In the genomic region with DNA sequence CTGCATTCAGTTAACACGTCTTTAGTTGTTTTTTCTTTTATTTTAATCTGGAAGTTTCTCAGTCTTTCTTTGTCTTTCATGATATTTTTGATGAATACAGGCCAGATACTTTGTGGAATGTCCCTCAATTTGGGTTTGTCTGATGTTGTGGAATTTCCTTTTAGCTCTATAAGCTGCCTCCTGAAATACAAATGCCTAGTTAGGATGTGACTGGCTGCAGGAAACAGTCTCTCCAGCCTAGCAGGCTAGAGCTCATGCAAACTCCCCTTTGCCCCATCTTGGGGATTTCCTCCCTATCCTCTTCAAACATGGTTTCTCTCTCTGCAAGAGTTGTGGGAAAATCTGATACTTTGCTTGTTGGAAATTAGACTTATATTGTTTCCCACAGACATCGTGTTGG, we compare ENCODE assay signal across 17 cellular contexts.
A peak's percentile ranks its signal among the peaks of the same experiment; 100 is the strongest.
DNase-seq lines count a peak whose midpoint lies in the region; ATAC-seq and TF ChIP-seq lines count a peak whose summit lies in the region.
"Had no signal": no experiment of that assay in that cellular context is flagged by ENCODE, and none has a peak within 500 bp of the region (broad histone marks: within the 10 kb centered on the region; RNA-seq: fewer than 3 reads in every experiment).

No MANE protein-coding gene starts in this region.

- H3K4me1 Mint-ChIP-seq in neural progenitor cell: peaks cover 17% of the 10 kb centered on the region
- H3K4me1 Mint-ChIP-seq in stimulated activated effector memory CD8-positive, alpha-beta T cell treated with anti-CD3 and anti-CD28 coated beads, Interleukin-12 subunit alpha, Interleukin-12 subunit beta, amount 100 ng/mL, for 72 hours: no peaks in the 10 kb centered on the region
- H3K4me1 Mint-ChIP-seq: CD14-positive monocyte had no signal

- TF ChIP-seq CTCF in fibroblast of pulmonary artery (IDR thresholded peaks at IDR 0.05; ENCODE audit: low read length, missing control alignments) (no peak), neural progenitor cell (IDR thresholded peaks at IDR 0.05) (no peak)

- peaks cover 2% of the 10 kb centered on the region for H3K27me3 Mint-ChIP-seq in neural progenitor cell (ENCODE audit: insufficient read depth, low read depth)

- peaks cover 28% of the 10 kb centered on the region for H3K27me3 ChIP-seq in neural progenitor cell

- H3K9ac ChIP-seq in neural progenitor cell: no peak overlapping the region

- H3K4me3 Mint-ChIP-seq in neural progenitor cell: no peak overlapping the region
- no peak overlapping the region for H3K4me3 Mint-ChIP-seq in stimulated activated effector memory CD8-positive, alpha-beta T cell treated with anti-CD3 and anti-CD28 coated beads, Interleukin-12 subunit alpha, Interleukin-12 subunit beta, amount 100 ng/mL, for 72 hours
- H3K4me3 Mint-ChIP-seq: CD14-positive monocyte, H9 had no signal

- no peak overlapping the region for H2AFZ ChIP-seq in neural progenitor cell (replicated peaks)

- peaks cover 8% of the 10 kb centered on the region for H3K4me1 ChIP-seq in neural progenitor cell

- peaks cover 7% of the 10 kb centered on the region for H3K9me3 Mint-ChIP-seq in neural progenitor cell
- H3K9me3 Mint-ChIP-seq in stimulated activated effector memory CD8-positive, alpha-beta T cell treated with anti-CD3 and anti-CD28 coated beads, Interleukin-12 subunit alpha, Interleukin-12 subunit beta, amount 100 ng/mL, for 72 hours: no peaks in the 10 kb centered on the region
- H3K9me3 Mint-ChIP-seq: H9 had no signal

- H3K4me3 ChIP-seq in fibroblast of pulmonary artery (replicated peaks; ENCODE audit: low read depth, low read length) (no peak overlapping the region), neural progenitor cell (no peak overlapping the region)

- H3K36me3 ChIP-seq in neural progenitor cell: no peaks in the 10 kb centered on the region

- H3F3A ChIP-seq in neural progenitor cell (ENCODE audit: low read depth): no peaks in the 10 kb centered on the region

- no peaks in the 10 kb centered on the region for H3K36me3 Mint-ChIP-seq in neural progenitor cell
- H3K36me3 Mint-ChIP-seq in stimulated activated effector memory CD8-positive, alpha-beta T cell treated with anti-CD3 and anti-CD28 coated beads, Interleukin-12 subunit alpha, Interleukin-12 subunit beta, amount 100 ng/mL, for 72 hours: no peaks in the 10 kb centered on the region
- H3K36me3 Mint-ChIP-seq: CD14-positive monocyte had no signal

- H3K79me2 ChIP-seq in neural progenitor cell (ENCODE audit: low read depth): no peaks in the 10 kb centered on the region

- no peaks in the 10 kb centered on the region for H4K20me1 ChIP-seq in neural progenitor cell (ENCODE audit: low read depth)

- ATAC-seq in stimulated activated effector memory CD8-positive, alpha-beta T cell treated with anti-CD3 and anti-CD28 coated beads, Interleukin-12 subunit alpha, Interleukin-12 subunit beta, amount 100 ng/mL, for 72 hours: no peak
- ATAC-seq: PC-3 had no signal

- no peak overlapping the region for H3K27ac Mint-ChIP-seq in neural progenitor cell
- no peak overlapping the region for H3K27ac Mint-ChIP-seq in stimulated activated effector memory CD8-positive, alpha-beta T cell treated with anti-CD3 and anti-CD28 coated beads, Interleukin-12 subunit alpha, Interleukin-12 subunit beta, amount 100 ng/mL, for 72 hours
- H3K27ac Mint-ChIP-seq: CD14-positive monocyte, H9 had no signal

- H3K9me3 ChIP-seq in neural progenitor cell (ENCODE audit: low read depth): no peaks in the 10 kb centered on the region

- DNase-seq in EH (ENCODE audit: low read depth): peak; percentile 32
- peak; percentile 53 for DNase-seq in astrocyte of the hippocampus (ENCODE audit: low read depth, low spot score)
- peak; percentile 54 for DNase-seq in fibroblast of pulmonary artery (ENCODE audit: low read depth)
- DNase-seq in neural progenitor cell (ENCODE audit: low spot score): peak; percentile 20
- DNase-seq in NCI-H2029 treated with DMSO at 0.1 percent for 48 hours (lab: John Stamatoyannopoulos, UW): no peak
- DNase-seq in NCI-H2081 treated with DMSO at 0.1 percent for 48 hours (lab: John Stamatoyannopoulos, UW): no peak
- no peak for DNase-seq in stimulated activated effector memory CD8-positive, alpha-beta T cell treated with anti-CD3 and anti-CD28 coated beads, Interleukin-12 subunit alpha, Interleukin-12 subunit beta, amount 100 ng/mL, for 72 hours (ENCODE audit: low spot score in 2 of 2)
- DNase-seq in CD1c-positive myeloid dendritic cell (ENCODE audit: extremely low spot score): no peak
- DNase-seq: COR-L47, H9, KG1, NCI-H1436 treated with DMSO at 0.1 percent for 48 hours, NCI-H2081, NCI-H510A treated with DMSO at 0.1 percent for 48 hours, NCI-H82, PC-3 had no signal

- H3K4me2 ChIP-seq in neural progenitor cell: no peak overlapping the region

- H3K27ac ChIP-seq in neural progenitor cell: no peak overlapping the region

Comparison
In these comparisons a context has a peak if more than half of its experiments do, and no peak if none do; other contexts are left out.
1. DNase-seq: peak in EH (single experiment), astrocyte of the hippocampus (single experiment), fibroblast of pulmonary artery (single experiment) and neural progenitor cell (single experiment); none in NCI-H2029 treated with DMSO at 0.1 percent for 48 hours (single experiment), NCI-H2081 treated with DMSO at 0.1 percent for 48 hours (single experiment), stimulated activated effector memory CD8-positive, alpha-beta T cell treated with anti-CD3 and anti-CD28 coated beads, Interleukin-12 subunit alpha, Interleukin-12 subunit beta, amount 100 ng/mL, for 72 hours (0 of 2) and CD1c-positive myeloid dendritic cell (single experiment).